Comparison of ENCODE assay signal across 8 cellular contexts in genomic region chr10:79444243-79445119, GRCh38. TPM values are rescaled to one million over a fixed set of nuclear protein-coding genes. Genes with fewer than 3 reads are reported as not detected.
DNase-seq lines count a peak whose midpoint lies in the region; ATAC-seq lines count a peak whose summit lies in the region.

No MANE protein-coding gene starts in this region.

- WGBS in esophagus, 2 donors = 1 to 2% methylated on average over 38 to 44 of the region's 44 CpGs

- H3K9ac ChIP-seq in muscle layer of colon (ENCODE audit: low read length) (peak overlapping the region; percentile 79), subcutaneous abdominal adipose tissue (ENCODE audit: low read length in 5 of 5) (peak overlapping the region; percentile 71 to 82 (median 78))

- H3K4me3 ChIP-seq in esophagus (ENCODE audit: low read depth in 1 of 2, low read length in 2 of 2) (peak overlapping the region; percentile 54 to 70), muscle layer of colon (ENCODE audit: low read depth in 1 of 2, low read length in 2 of 2) (peak overlapping the region; percentile 75 to 97), subcutaneous abdominal adipose tissue (ENCODE audit: low read depth in 1 of 5, low read length in 5 of 5) (peak overlapping the region; percentile 67 to 96 (median 86))

- H3K9me3 ChIP-seq in esophagus (ENCODE audit: control insufficient read depth in 2 of 2, insufficient read depth in 1 of 2, low read depth in 1 of 2, low read length in 1 of 2) (no peaks in the 10 kb centered on the region), muscle layer of colon (ENCODE audit: low read length) (no peaks in the 10 kb centered on the region), subcutaneous abdominal adipose tissue (ENCODE audit: control insufficient read depth in 5 of 5, low read length in 5 of 5) (no peaks in the 10 kb centered on the region)

- H3K4me1 ChIP-seq in esophagus (ENCODE audit: control insufficient read depth in 2 of 2, insufficient read depth in 2 of 2, low read length in 1 of 2) (peaks cover 0 to 14% of the 10 kb centered on the region in 2 donors), muscle layer of colon (ENCODE audit: insufficient read depth, low read length) (peaks cover 45% of the 10 kb centered on the region), subcutaneous abdominal adipose tissue (ENCODE audit: control insufficient read depth in 5 of 5, insufficient read depth in 5 of 5, low read length in 5 of 5) (peaks cover 17 to 64% (median 59%) of the 10 kb centered on the region in 5 donors)

- ATAC-seq in HG02852 (IDR thresholded peaks at IDR 0.05; ENCODE audit: unreplicated experiment) = peak; percentile 25

- H3K36me3 ChIP-seq in esophagus (ENCODE audit: control insufficient read depth in 2 of 2, insufficient read depth in 2 of 2, low read length in 1 of 2) (no peaks in the 10 kb centered on the region), muscle layer of colon (ENCODE audit: insufficient read depth, low read length) (peaks cover 12% of the 10 kb centered on the region), subcutaneous abdominal adipose tissue (ENCODE audit: control insufficient read depth in 5 of 5, insufficient read depth in 5 of 5, low read length in 5 of 5) (peaks cover 0 to 25% (median 14%) of the 10 kb centered on the region in 5 donors)

- peak; percentile 9 to 14 for DNase-seq in NCI-H2081 (lab: John Stamatoyannopoulos, UW)
- DNase-seq in NCI-H2081 treated with DMSO at 0.1 percent for 48 hours (lab: John Stamatoyannopoulos, UW) = no peak
- DNase-seq in NCI-H510A treated with DMSO at 0.1 percent for 48 hours (lab: John Stamatoyannopoulos, UW) = peak; percentile 65
- DNase-seq in activated T-cell treated with anti-CD3 and anti-CD28 coated beads for 1 hour (ENCODE audit: low read depth) = peak; percentile 24

- H3K27ac ChIP-seq in esophagus (ENCODE audit: low read depth in 2 of 2, low read length in 1 of 2) (peak overlapping the region; percentile 88 to 89), muscle layer of colon (ENCODE audit: low read depth, low read length) (peak overlapping the region; percentile 89), subcutaneous abdominal adipose tissue (ENCODE audit: low read depth, low read length) (peak overlapping the region; percentile 99)

- H3K27me3 ChIP-seq in esophagus (ENCODE audit: control insufficient read depth in 1 of 2, insufficient read depth in 2 of 2, low read length in 2 of 2) (no peaks in the 10 kb centered on the region), muscle layer of colon (ENCODE audit: control insufficient read depth in 1 of 2, insufficient read depth in 2 of 2, low read length in 2 of 2) (no peaks in the 10 kb centered on the region), subcutaneous abdominal adipose tissue (ENCODE audit: control insufficient read depth in 5 of 5, insufficient read depth in 4 of 5, low read length in 5 of 5) (no peaks in the 10 kb centered on the region)

RNA-seq across cellular contexts. Expression of gene ZCCHC24, which starts 0.9 kb away (rescaled TPM):
- 1 to 10 TPM; 3.3 to 6.5 TPM for polyA plus RNA-seq in esophagus
